ENCODE assay signal across 7 cellular contexts in genomic region chr4:151409470-151410313, GRCh38. TPM values are rescaled to one million over a fixed set of nuclear protein-coding genes. Genes with fewer than 3 reads are reported as not detected.
DNase-seq lines count a peak whose midpoint lies in the region; ATAC-seq and TF ChIP-seq lines count a peak whose summit lies in the region.

No MANE protein-coding gene starts in this region.

- H2AFZ ChIP-seq in HCT116 (ENCODE audit: low read depth, low read length, poor library complexity, severe bottlenecking) (peak overlapping the region; percentile 65), PC-9 (peak overlapping the region; percentile 86), mammary epithelial cell (ENCODE audit: low read depth, low read length) (peak overlapping the region; percentile 76)

- H3K36me3 ChIP-seq in HCT116 (ENCODE audit: control insufficient read depth in 1 of 2, insufficient read depth in 2 of 2, low read length in 2 of 2) = no peaks in the 10 kb centered on the region
- H3K36me3 ChIP-seq in PC-9 (ENCODE audit: low read depth) = no peaks in the 10 kb centered on the region
- no peaks in the 10 kb centered on the region for H3K36me3 ChIP-seq in mammary epithelial cell (ENCODE audit: insufficient read depth, low read length)
- no peaks in the 10 kb centered on the region for H3K36me3 ChIP-seq in stomach smooth muscle (ENCODE audit: control insufficient read depth in 2 of 2, insufficient read depth in 2 of 2, low read length in 2 of 2)

- BruUV-seq in HCT116 (replicated peaks; lab: Mats Ljungman, UMichigan) (TSS peak; percentile 60), PC-9 (replicated peaks; lab: Mats Ljungman, UMichigan) (TSS peak; percentile 42), mammary epithelial cell (replicated peaks; lab: Mats Ljungman, UMichigan) (no TSS peak)

- H3K9me2 ChIP-seq in HCT116 (ENCODE audit: insufficient read depth) = no peaks in the 10 kb centered on the region
- no peaks in the 10 kb centered on the region for H3K9me2 ChIP-seq in PC-9 (ENCODE audit: insufficient read depth)

- no peak for TF ChIP-seq POLR2A in HCT116 (IDR thresholded peaks at IDR 0.05; ENCODE audit: borderline replicate concordance, extremely low read depth, insufficient read depth, insufficient read length)

- RAD21 ChIA-PET in HCT116 (lab: Charles Lee; ENCODE audit: low non-redundant PET in 1 of 2, low total read pairs in 2 of 2, uncharacterized antibody in 2 of 2, unreplicated experiment in 2 of 2) = no interaction called here

- peaks cover 11 to 26% of the 10 kb centered on the region in 2 experiments for H3K4me1 ChIP-seq in HCT116 (ENCODE audit: control insufficient read depth in 1 of 2, insufficient read depth in 2 of 2, low read length in 2 of 2)
- peaks cover 25% of the 10 kb centered on the region for H3K4me1 ChIP-seq in PC-9 (replicated peaks; ENCODE audit: insufficient read depth)
- H3K4me1 ChIP-seq in mammary epithelial cell (ENCODE audit: insufficient read depth, low read length) = peaks cover 31% of the 10 kb centered on the region
- peaks cover 14% of the 10 kb centered on the region for H3K4me1 ChIP-seq in stomach smooth muscle (ENCODE audit: control insufficient read depth, insufficient read depth, low read length)

- peak overlapping the region; percentile 76 for H3K9ac ChIP-seq in HCT116 (ENCODE audit: low read length)
- H3K9ac ChIP-seq in mammary epithelial cell (ENCODE audit: insufficient read depth, low read length) = peak overlapping the region; percentile 98
- H3K9ac ChIP-seq in stomach smooth muscle (ENCODE audit: low read length in 2 of 2) = peak overlapping the region; percentile 36 to 57

- H3K4me2 ChIP-seq in HCT116 (ENCODE audit: low read length) (peak overlapping the region; percentile 97), PC-9 (peak overlapping the region; percentile 79), mammary epithelial cell (ENCODE audit: insufficient read depth, low read depth, low read length) (peak overlapping the region; percentile 85)

- H3K4me3 ChIP-seq in HCT116 (replicated peaks in 1 of 2; ENCODE audit: low read depth in 1 of 2, low read length in 2 of 2) = peak overlapping the region; percentile 70 to 76
- peak overlapping the region; percentile 75 for H3K4me3 ChIP-seq in PC-9
- H3K4me3 ChIP-seq in mammary epithelial cell (replicated peaks in 1 of 3; ENCODE audit: insufficient read depth in 1 of 3, low read depth in 2 of 3, low read length in 3 of 3) = peak overlapping the region; percentile 82 to 97 (median 85)
- peak overlapping the region; percentile 62 to 72 for H3K4me3 ChIP-seq in stomach smooth muscle (ENCODE audit: low read length in 2 of 2)

- DNase-seq in HCT116 (ENCODE audit: low read depth, low spot score) = peak; percentile 3
- DNase-seq in PC-9 = peak; percentile 60 to 93
- peak; percentile 96 for DNase-seq in mammary epithelial cell
- peak; percentile 84 for DNase-seq in left kidney (ENCODE audit: low read depth, low spot score)
- DNase-seq in medulla oblongata (ENCODE audit: extremely low spot score) = no peak
- no peak for DNase-seq in DMS79 (lab: John Stamatoyannopoulos, UW)

- POLR2A ChIA-PET in HCT116 (lab: Charles Lee) (interaction anchor here (1.4 kb wide), 1 partner anchor 84 kb away, joined by 3 read pairs; the partner anchor contains the start of gene SH3D19), PC-9 (lab: Charles Lee; ENCODE audit: unreplicated experiment) (interaction anchor here (0.6 to 1.1 kb wide), 4 partner anchors 76 to 243 kb away, joined by 3 to 26 read pairs (median 4); no protein-coding TSS in a partner anchor)

- H4K20me1 ChIP-seq in HCT116 (ENCODE audit: insufficient read depth) = no peaks in the 10 kb centered on the region
- H4K20me1 ChIP-seq in PC-9 (ENCODE audit: insufficient read depth) = no peaks in the 10 kb centered on the region
- no peaks in the 10 kb centered on the region for H4K20me1 ChIP-seq in mammary epithelial cell (ENCODE audit: insufficient read depth, low read length)

- no peak for TF ChIP-seq RAD21 in HCT116 (IDR thresholded peaks at IDR 0.05; ENCODE audit: low read depth)

- H3K9me3 ChIP-seq in HCT116 (ENCODE audit: control insufficient read depth in 1 of 2, insufficient read depth in 1 of 2, low read depth in 1 of 2, low read length in 2 of 2) = no peaks in the 10 kb centered on the region
- H3K9me3 ChIP-seq in PC-9 (ENCODE audit: insufficient read depth, low read depth) = no peaks in the 10 kb centered on the region
- H3K9me3 ChIP-seq in mammary epithelial cell (replicated peaks; ENCODE audit: insufficient read depth, low read length) = no peaks in the 10 kb centered on the region
- H3K9me3 ChIP-seq in stomach smooth muscle (ENCODE audit: control insufficient read depth in 2 of 2, low read length in 2 of 2) = no peaks in the 10 kb centered on the region

- 5% methylated on average over 15 of the region's 27 CpGs for WGBS in mammary epithelial cell (ENCODE audit: low coverage, missing lambda C conversion rate)

- intact Hi-C loops in HCT116 (cut with micrococcal nuclease) = loop anchor here (5.0 kb wide), 1 partner anchor 87 kb away; no protein-coding TSS in a partner anchor
- intact Hi-C loops in PC-9 (cut with micrococcal nuclease; ENCODE audit: unreplicated experiment) = loop anchor here (1.0 to 2.0 kb wide), 3 partner anchors 49 to 195 kb away; partner anchors contain the start of gene SH3D19
- intact Hi-C loops in mammary epithelial cell (cut with micrococcal nuclease) = loop anchor here (1.0 to 5.0 kb wide), 6 partner anchors 47 to 191 kb away; no protein-coding TSS in a partner anchor

- CTCF ChIA-PET in HCT116 (lab: Charles Lee) (no interaction called here), PC-9 (lab: Charles Lee) (no interaction called here), mammary epithelial cell (lab: Charles Lee; ENCODE audit: low non-redundant PET) (no interaction called here)

- TF ChIP-seq CTCF in HCT116 (IDR thresholded peaks at IDR 0.05 in 2 of 3, conservative IDR thresholded peaks at IDR 0.05 in 1 of 3; ENCODE audit: borderline replicate concordance in 1 of 3, insufficient read depth in 1 of 3, low read depth in 2 of 3, low read length in 2 of 3) (no peak), PC-9 (conservative IDR thresholded peaks at IDR 0.05) (no peak), mammary epithelial cell (conservative IDR thresholded peaks at IDR 0.05 in 1 of 2, IDR thresholded peaks at IDR 0.05 in 1 of 2; ENCODE audit: extremely low read depth in 1 of 2, insufficient read depth in 1 of 2, low read depth in 1 of 2, low read length in 2 of 2) (no peak)

- H3F3A ChIP-seq in PC-9 (ENCODE audit: insufficient read depth, low read depth) = peaks cover 22% of the 10 kb centered on the region

- peak; percentile 8 for ATAC-seq in HCT116

- H3K79me2 ChIP-seq in HCT116 (ENCODE audit: insufficient read depth, low read length) (no peaks in the 10 kb centered on the region), PC-9 (ENCODE audit: low read depth) (peaks cover 42% of the 10 kb centered on the region), mammary epithelial cell (ENCODE audit: insufficient read depth, low read length) (peaks cover 49% of the 10 kb centered on the region)

- in situ Hi-C loops in mammary epithelial cell (cut with MboI; ENCODE audit: low sequenced_read_pairs in 2 of 2) = no loop called here

- dilution Hi-C loops in mammary epithelial cell (cut with HindIII; ENCODE audit: low sequenced_read_pairs) = no loop called here

- H3K27me3 ChIP-seq in HCT116 (ENCODE audit: insufficient read depth, low read length) (no peaks in the 10 kb centered on the region), PC-9 (ENCODE audit: insufficient read depth, low read depth) (no peaks in the 10 kb centered on the region), mammary epithelial cell (ENCODE audit: insufficient read depth, low read length) (no peaks in the 10 kb centered on the region), stomach smooth muscle (ENCODE audit: control insufficient read depth in 1 of 2, insufficient read depth in 2 of 2, low read length in 2 of 2) (no peaks in the 10 kb centered on the region)

- peak overlapping the region; percentile 57 for H3K27ac ChIP-seq in HCT116 (ENCODE audit: low read depth, low read length)
- H3K27ac ChIP-seq in PC-9 = peak overlapping the region; percentile 88
- H3K27ac ChIP-seq in mammary epithelial cell (ENCODE audit: insufficient read depth, low read depth, low read length) = peak overlapping the region; percentile 97
- H3K27ac ChIP-seq in stomach smooth muscle (ENCODE audit: low read length) = no peak overlapping the region

TF ChIP-seq in HCT116, 20 proteins besides CTCF, POLR2A, EP300 and RAD21:
- no peak for TF ChIP-seq SRF (IDR thresholded peaks at IDR 0.05; ENCODE audit: low read depth)
- TF ChIP-seq CEBPB (IDR thresholded peaks at IDR 0.05; ENCODE audit: low read depth) = no peak
- TF ChIP-seq TCF7L2 (IDR thresholded peaks at IDR 0.05; ENCODE audit: borderline replicate concordance, extremely low read depth, insufficient read depth, insufficient read length) = no peak
- no peak for TF ChIP-seq ZFX (IDR thresholded peaks at IDR 0.05)
- no peak for TF ChIP-seq ATF3 (IDR thresholded peaks at IDR 0.05)
- TF ChIP-seq CBX3 (IDR thresholded peaks at IDR 0.05; ENCODE audit: low read depth) = no peak
- no peak for TF ChIP-seq MAX (IDR thresholded peaks at IDR 0.05)
- no peak for TF ChIP-seq SIN3A (IDR thresholded peaks at IDR 0.05; ENCODE audit: low read depth)
- no peak for TF ChIP-seq EGR1 (IDR thresholded peaks at IDR 0.05; ENCODE audit: low read depth)
- TF ChIP-seq FOSL1 (IDR thresholded peaks at IDR 0.05; ENCODE audit: low read depth) = no peak
- no peak for TF ChIP-seq SP1 (IDR thresholded peaks at IDR 0.05; ENCODE audit: low read depth)

RNA-seq across cellular contexts. Expression of gene FHIP1A, which starts 0.7 kb away (rescaled TPM):
- total RNA-seq in HCT116 (2021; ENCODE audit: unreplicated experiment) = 14.8 TPM
- polyA plus RNA-seq in HCT116 (2012) = 5.2 and 6.1 TPM in 2 replicates
- 33.7 and 35.5 TPM in 2 replicates for total RNA-seq in PC-9 (2021)
- 10 to 100 TPM; 33.0 to 38.5 TPM for total RNA-seq in mammary epithelial cell
- 14.3 TPM for polyA plus RNA-seq in mammary epithelial cell
- polyA minus RNA-seq in mammary epithelial cell = 49.6 TPM

Comparison
In these comparisons a context has a peak if more than half of its experiments do, and no peak if none do; other contexts are left out.
1. DNase-seq: peak in HCT116 (single experiment), PC-9 (2 of 2), mammary epithelial cell (single experiment) and left kidney (single experiment); none in medulla oblongata (single experiment) and DMS79 (single experiment).
2. H3K9ac ChIP-seq: peak in every context shown above with its lines; median percentile 98 in mammary epithelial cell; 76 in HCT116; 46 in stomach smooth muscle.
3. Peak in every context shown above with its lines, with median percentiles within 50 percentile points of each other: H2AFZ ChIP-seq, H3K4me2 ChIP-seq and H3K4me3 ChIP-seq.